In genomic region chr1:19101244-19101643, GRCh38 we compare ENCODE assay signal across 16 cellular contexts.
"Had no signal": no experiment of that assay in that cellular context is flagged by ENCODE, and none has a peak within 500 bp of the region (broad histone marks: within the 10 kb centered on the region; RNA-seq: fewer than 3 reads in every experiment).

No MANE protein-coding gene starts in this region.

- H3K27me3 ChIP-seq: colonic mucosa, esophagus muscularis mucosa, gastroesophageal sphincter, heart right ventricle, upper lobe of left lung had no signal

- H3K79me2 ChIP-seq: parathyroid adenoma had no signal

- H3K27ac ChIP-seq: colonic mucosa, esophagus muscularis mucosa, gastroesophageal sphincter, heart right ventricle, parathyroid adenoma, upper lobe of left lung had no signal

- H3K9ac ChIP-seq: parathyroid adenoma had no signal

- H3K4me1 ChIP-seq: colonic mucosa, gastroesophageal sphincter, parathyroid adenoma, upper lobe of left lung had no signal

- DNase-seq: activated B cell treated with CpG ODN at 0.5 μM for 24 hours; activated CD4-positive, alpha-beta T cell treated with anti-CD3 and anti-CD28 coated beads for 48 hours; activated CD8-positive, alpha-beta memory T cell treated with anti-CD3 and anti-CD28 coated beads, Interleukin-2, amount 50 U/mL, for 48 hours; activated gamma-delta T cell treated with Interleukin-2 at 50 U/mL for 16 hours; central memory CD4-positive, alpha-beta T cell; colonic mucosa; heart right ventricle; left cardiac atrium; naive thymus-derived CD4-positive, alpha-beta T cell; small intestine; stimulated activated naive CD8-positive, alpha-beta T cell treated with anti-CD3 and anti-CD28 coated beads, Interleukin-15, Interleukin-2, amounts not matched to agents 100 U/mL and 50 U/mL, for 24 hours; upper lobe of left lung had no signal

- H3K9me3 ChIP-seq: colonic mucosa, esophagus muscularis mucosa, gastroesophageal sphincter, heart right ventricle, upper lobe of left lung had no signal

- H3K4me3 ChIP-seq: colonic mucosa, esophagus muscularis mucosa, gastroesophageal sphincter, heart right ventricle, lung, upper lobe of left lung had no signal

- H2AFZ ChIP-seq: parathyroid adenoma had no signal

- ATAC-seq: gastroesophageal sphincter; heart right ventricle; left cardiac atrium; naive thymus-derived CD4-positive, alpha-beta T cell; stimulated activated naive CD8-positive, alpha-beta T cell treated with anti-CD3 and anti-CD28 coated beads, Interleukin-15, Interleukin-2, amounts not matched to agents 100 U/mL and 50 U/mL, for 24 hours had no signal
